In genomic region chr4:27716693-27717505, GRCh38 we compare ENCODE assay signal across 14 cellular contexts.
"Had no signal": no experiment of that assay in that cellular context is flagged by ENCODE, and none has a peak within 500 bp of the region (broad histone marks: within the 10 kb centered on the region; RNA-seq: fewer than 3 reads in every experiment).

No MANE protein-coding gene starts in this region.

- H3K27me3 Mint-ChIP-seq: activated naive CD8-positive, alpha-beta T cell treated with anti-CD3 and anti-CD28 coated beads for 36 hours; brain; dendritic cell treated with granulocyte-macrophage colony-stimulating factor and Interleukin-4, amounts not matched to agents 40 ng/mL and 50 ng/mL, for 4 days; effector memory CD8-positive, alpha-beta T cell had no signal

- H3K36me3 ChIP-seq: thyroid gland had no signal

- H3K9me3 Mint-ChIP-seq: nephron had no signal

- H3K27ac ChIP-seq: epithelial cell of prostate, thyroid gland had no signal

- H3K27me3 ChIP-seq: thyroid gland had no signal

- H3K36me3 Mint-ChIP-seq: activated naive CD8-positive, alpha-beta T cell treated with anti-CD3 and anti-CD28 coated beads for 36 hours; brain had no signal

- H3K4me3 ChIP-seq: thyroid gland had no signal

- H3K27ac Mint-ChIP-seq: activated naive CD8-positive, alpha-beta T cell treated with anti-CD3 and anti-CD28 coated beads for 36 hours; activated T-helper 1 cell treated with anti-CD3 and anti-CD28 coated beads, Interleukin-12 subunit alpha, Interleukin-12 subunit beta, Interleukin-2, Interleukin-4 antibody, amounts not matched to agents 30 ng/mL and 10 ng/mL and 1 ng/mL, durations not matched to agents 14 hours and 24 hours and 36 hours; brain; dendritic cell treated with granulocyte-macrophage colony-stimulating factor and Interleukin-4, amounts not matched to agents 40 ng/mL and 50 ng/mL, for 4 days; effector memory CD8-positive, alpha-beta T cell; nephron; T-helper 2 cell treated with Interferon-gamma antibody and Interleukin-4, amounts not matched to agents 5 μg/mL and 100 μg/mL, for 36 hours had no signal

- H3K4me3 Mint-ChIP-seq: activated naive CD8-positive, alpha-beta T cell treated with anti-CD3 and anti-CD28 coated beads for 36 hours; activated T-helper 1 cell treated with anti-CD3 and anti-CD28 coated beads, Interleukin-12 subunit alpha, Interleukin-12 subunit beta, Interleukin-2, Interleukin-4 antibody, amounts not matched to agents 30 ng/mL and 10 ng/mL and 1 ng/mL, durations not matched to agents 14 hours and 24 hours and 36 hours; brain; dendritic cell treated with granulocyte-macrophage colony-stimulating factor and Interleukin-4, amounts not matched to agents 40 ng/mL and 50 ng/mL, for 4 days; effector memory CD8-positive, alpha-beta T cell; nephron; T-helper 2 cell treated with Interferon-gamma antibody and Interleukin-4, amounts not matched to agents 5 μg/mL and 100 μg/mL, for 36 hours had no signal

- H3K4me1 ChIP-seq: thyroid gland had no signal

- DNase-seq: activated CD4-positive, CD25-positive, alpha-beta regulatory T cell treated with anti-CD3 and anti-CD28 coated beads, Interleukin-2, amount 50 U/mL, for 72 hours; activated naive CD8-positive, alpha-beta T cell treated with anti-CD3 and anti-CD28 coated beads for 36 hours; effector memory CD8-positive, alpha-beta T cell; foreskin melanocyte; left colon; mesenchymal stem cell; stimulated activated CD4-positive, alpha-beta T cell treated with anti-CD3 and anti-CD28 coated beads, Interleukin-2, amount 100 ng/mL, for 24 hours; thyroid gland had no signal

- ATAC-seq: effector memory CD8-positive, alpha-beta T cell; left colon had no signal

- H3K9me3 ChIP-seq: thyroid gland had no signal

- H3K4me1 Mint-ChIP-seq: activated naive CD8-positive, alpha-beta T cell treated with anti-CD3 and anti-CD28 coated beads for 36 hours; brain; nephron had no signal
